2 cellular contexts compared by ENCODE assay signal in genomic region chr15:31302778-31303433, GRCh38.
A peak's percentile ranks its signal among the peaks of the same experiment; 100 is the strongest.
TF ChIP-seq lines count a peak whose summit lies in the region.

No MANE protein-coding gene starts in this region.

TF ChIP-seq in K562, 482 proteins besides CTCF, POLR2A, EP300 and RAD21 (continued from another document):
- TF ChIP-seq NKRF (IDR thresholded peaks at IDR 0.05; ENCODE audit: borderline replicate concordance) (no peak), GTF2A2 (tag; IDR thresholded peaks at IDR 0.05) (no peak), MEIS2 (IDR thresholded peaks at IDR 0.05; ENCODE audit: partially characterized antibody) (peak; percentile 66), PBX2 (CRISPR knock-in tag; IDR thresholded peaks at IDR 0.05; ENCODE audit: low read depth) (no peak), PBX2 (tag; conservative IDR thresholded peaks at IDR 0.05; ENCODE audit: low read depth) (peak; percentile 91), SRSF7 (optimal IDR thresholded peaks at IDR 0.05; ENCODE audit: low read depth, low read length) (no peak), ZNF395 (CRISPR knock-in tag; IDR thresholded peaks at IDR 0.05) (no peak)

TF ChIP-seq in neural cell, 6 proteins besides CTCF, POLR2A, EP300 and RAD21 (continued from another document):
- TF ChIP-seq REST (IDR thresholded peaks at IDR 0.05; ENCODE audit: borderline replicate concordance): no peak
- TF ChIP-seq EZH2 (IDR thresholded peaks at IDR 0.05; ENCODE audit: borderline replicate concordance, insufficient read depth, low read length, poor library complexity, severe bottlenecking): no peak
- TF ChIP-seq SMC3 (conservative IDR thresholded peaks at IDR 0.05; ENCODE audit: poor library complexity): no peak
